In the genomic region with DNA sequence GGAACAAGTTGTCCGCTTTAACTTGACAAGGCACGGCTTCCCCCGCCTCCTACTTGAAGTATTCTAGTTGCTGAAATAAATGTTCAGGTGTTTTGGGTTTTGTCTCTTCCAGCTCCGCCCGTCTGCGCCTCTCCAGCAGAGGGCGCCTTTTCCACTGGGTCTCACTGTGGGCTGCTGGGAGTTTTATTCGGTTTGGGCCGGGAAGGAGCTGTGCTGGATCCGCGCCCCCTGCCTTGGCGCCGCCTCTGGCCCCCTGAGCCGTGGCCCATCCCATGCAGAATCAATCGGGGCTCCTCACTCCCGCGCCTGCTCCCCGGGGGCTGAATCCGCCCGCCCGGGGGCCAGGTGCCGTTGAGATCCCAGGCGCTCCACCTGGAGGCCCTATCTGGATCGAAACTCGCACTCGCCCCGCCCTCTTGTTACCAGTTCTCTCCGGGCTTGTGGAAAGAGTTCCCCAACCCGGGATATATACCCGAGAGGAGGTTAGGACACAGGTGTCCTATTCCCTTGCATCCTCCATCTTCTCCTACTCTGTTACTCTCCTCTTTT, we compare ENCODE assay signal across 8 cellular contexts. TPM values are rescaled to one million over a fixed set of nuclear protein-coding genes. Genes with fewer than 3 reads are reported as not detected.
DNase-seq lines count a peak whose midpoint lies in the region; ATAC-seq and TF ChIP-seq lines count a peak whose summit lies in the region.

No MANE protein-coding gene starts in this region.

- H3K27me3 Mint-ChIP-seq in CD14-positive monocyte (ENCODE audit: low read depth in 3 of 3): peaks cover 10 to 18% (median 13%) of the 10 kb centered on the region in 3 donors

- no peaks in the 10 kb centered on the region for H3K36me3 Mint-ChIP-seq in CD14-positive monocyte

- intact Hi-C loops in CD14-positive monocyte (cut with micrococcal nuclease): loop anchor here (10.0 kb wide), 1 partner anchor 257 kb away; no protein-coding TSS in a partner anchor

- TF ChIP-seq EP300 in Ishikawa (IDR thresholded peaks at IDR 0.05; ENCODE audit: borderline replicate concordance): no peak

- H3K9me3 Mint-ChIP-seq in CD14-positive monocyte: no peaks in the 10 kb centered on the region

- ATAC-seq in GM19463 (IDR thresholded peaks at IDR 0.05; ENCODE audit: unreplicated experiment): peak; percentile 91

- no peak overlapping the region for H3K27ac Mint-ChIP-seq in CD14-positive monocyte

- DNase-seq in CD14-positive monocyte (ENCODE audit: low spot score) (no peak), T-helper 2 cell (peak in 3 of 5 experiments; percentile 37 to 49 (median 38)), astrocyte of the hippocampus (ENCODE audit: low read depth, low spot score) (peak; percentile 59), iPS-NIHi7 (ENCODE audit: extremely low spot score) (peak; percentile 82), SW 1271 (lab: John Stamatoyannopoulos, UW) (no peak)
- DNase-seq in stimulated activated CD4-positive, alpha-beta T cell treated with anti-CD3 and anti-CD28 coated beads, Interleukin-1b, Interleukin-23, amount 100 ng/mL, for 24 hours (ENCODE audit: low read depth in 4 of 4, low spot score in 1 of 4): peak; percentile 27 to 50 (median 38)

- peaks cover 8% of the 10 kb centered on the region for H3K4me1 Mint-ChIP-seq in CD14-positive monocyte

- peak; percentile 83 for TF ChIP-seq CTCF in CD14-positive monocyte (IDR thresholded peaks at IDR 0.05)

- TF ChIP-seq RAD21 in Ishikawa (IDR thresholded peaks at IDR 0.05; ENCODE audit: low read depth): peak; percentile 67

- peak overlapping the region in 1 of 2 donors; percentile 80 for H3K4me3 Mint-ChIP-seq in CD14-positive monocyte

TF ChIP-seq in Ishikawa, 13 proteins besides CTCF, POLR2A, EP300 and RAD21:
- TF ChIP-seq CREB1 (IDR thresholded peaks at IDR 0.05; ENCODE audit: low read depth): no peak; the same call in 1 of the 2 replicates
- peak; percentile 55; the same call in 1 of the 2 replicates for TF ChIP-seq TCF12 (IDR thresholded peaks at IDR 0.05; ENCODE audit: low read depth)
- 0 out of 2 replicates have a peak, but pooled peaks have one; percentile 24 for TF ChIP-seq FOXM1 (IDR thresholded peaks at IDR 0.05; ENCODE audit: borderline replicate concordance, low read depth)
- peak; percentile 54; the same call in 1 of the 2 replicates for TF ChIP-seq ZBTB7A (IDR thresholded peaks at IDR 0.05; ENCODE audit: low read depth)
- TF ChIP-seq, protein P1, sequence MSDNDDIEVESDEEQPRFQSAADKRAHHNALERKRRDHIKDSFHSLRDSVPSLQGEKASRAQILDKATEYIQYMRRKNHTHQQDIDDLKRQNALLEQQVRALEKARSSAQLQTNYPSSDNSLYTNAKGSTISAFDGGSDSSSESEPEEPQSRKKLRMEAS (IDR thresholded peaks at IDR 0.05): no peak

RNA-seq across cellular contexts. Expression of a gene that starts 51.0 kb away (rescaled TPM):
- polyA plus RNA-seq in CD14-positive monocyte: not detected

Comparison
In these comparisons a context has a peak if more than half of its experiments do, and no peak if none do; other contexts are left out.
1. DNase-seq: peak in T-helper 2 cell (3 of 5), astrocyte of the hippocampus (single experiment), iPS-NIHi7 (single experiment) and stimulated activated CD4-positive, alpha-beta T cell treated with anti-CD3 and anti-CD28 coated beads, Interleukin-1b, Interleukin-23, amount 100 ng/mL, for 24 hours (4 of 4); none in CD14-positive monocyte (single experiment) and SW 1271 (0 of 2).